ENCODE assay signal across 10 cellular contexts in the genomic region with DNA sequence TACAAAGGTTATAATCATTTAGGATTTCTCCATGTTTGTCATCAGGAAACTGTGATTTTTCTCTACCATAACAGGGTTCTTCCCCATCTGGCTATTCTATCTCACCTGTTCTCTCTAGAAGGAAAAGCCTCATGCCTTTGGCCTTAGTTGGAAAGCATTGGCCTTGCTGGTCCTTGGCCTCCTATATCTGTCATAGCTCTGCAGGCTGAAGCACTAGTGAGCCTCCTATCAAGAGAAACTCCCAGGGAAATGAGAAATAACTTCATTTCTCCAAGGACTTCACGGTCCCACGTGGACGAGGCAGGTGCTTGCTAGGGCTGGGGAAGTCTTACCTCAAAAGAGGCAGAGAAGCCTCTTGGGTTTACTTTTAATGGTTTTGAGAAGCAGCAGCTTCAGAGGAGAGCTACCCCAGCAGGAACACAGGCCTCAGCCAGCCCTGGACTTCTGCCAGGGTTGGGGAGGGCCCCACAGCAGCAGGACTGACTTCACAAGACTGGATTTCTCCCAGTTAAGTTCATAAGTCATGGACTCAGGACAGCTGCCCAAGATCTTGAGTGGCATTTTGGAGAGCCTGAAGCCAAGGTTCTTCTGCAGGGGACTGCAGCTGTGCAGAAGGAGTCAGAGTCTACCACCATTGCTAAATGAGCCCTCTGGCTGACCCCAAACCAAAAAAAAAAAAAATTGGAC. TPM values are rescaled to one million over a fixed set of nuclear protein-coding genes. Genes with fewer than 3 reads are reported as not detected.
DNase-seq lines count a peak whose midpoint lies in the region; ATAC-seq and TF ChIP-seq lines count a peak whose summit lies in the region.
"Had no signal": no experiment of that assay in that cellular context is flagged by ENCODE, and none has a peak within 500 bp of the region (broad histone marks: within the 10 kb centered on the region; RNA-seq: fewer than 3 reads in every experiment).

No MANE protein-coding gene starts in this region.

- H4K20me1 ChIP-seq in hepatocyte (ENCODE audit: insufficient read depth, poor library complexity, severe bottlenecking): no peaks in the 10 kb centered on the region

- TF ChIP-seq CTCF in brain (conservative IDR thresholded peaks at IDR 0.05) (no peak), hepatocyte (IDR thresholded peaks at IDR 0.05; ENCODE audit: poor library complexity) (no peak), glutamatergic neuron (IDR thresholded peaks at IDR 0.05; ENCODE audit: partially characterized antibody, unreplicated experiment) (no peak)

- no peak overlapping the region for H3K4me3 ChIP-seq in hepatocyte

- H3K4me1 ChIP-seq in hepatocyte (ENCODE audit: insufficient read depth): peaks cover 22% of the 10 kb centered on the region

- no peak overlapping the region for H2AFZ ChIP-seq in hepatocyte

- H3K9me2 ChIP-seq in hepatocyte (replicated peaks; ENCODE audit: insufficient read depth): no peaks in the 10 kb centered on the region

- H3K36me3 ChIP-seq in hepatocyte (replicated peaks; ENCODE audit: insufficient read depth, low read depth): no peaks in the 10 kb centered on the region

- no peaks in the 10 kb centered on the region for H3K79me2 ChIP-seq in hepatocyte

- WGBS in hepatocyte (ENCODE audit: low lambda C conversion rate, missing lambda C conversion rate): 81% methylated on average over 3 of the region's 3 CpGs

- peak; percentile 32 for DNase-seq in GM04504 (ENCODE audit: low read depth)
- DNase-seq in hepatocyte (ENCODE audit: low spot score): peak; percentile 71
- DNase-seq in sciatic nerve (ENCODE audit: low spot score): peak; percentile 78
- no peak for DNase-seq in T-helper 1 cell
- no peak for DNase-seq in glutamatergic neuron
- DNase-seq in germinal center (ENCODE audit: low spot score): no peak
- no peak for DNase-seq in RKO (ENCODE audit: low spot score)
- DNase-seq: activated gamma-delta T cell treated with Interleukin-2 at 50 U/mL for 16 hours, NCI-H1694 had no signal

- H3K4me3 Mint-ChIP-seq in brain (peak overlapping the region in 1 of 5 experiments; percentile 18), glutamatergic neuron (ENCODE audit: unreplicated experiment) (no peak overlapping the region)

- ATAC-seq in sciatic nerve: peak; percentile 88

- H3K9me3 Mint-ChIP-seq in brain (no peaks in the 10 kb centered on the region), glutamatergic neuron (ENCODE audit: unreplicated experiment) (no peaks in the 10 kb centered on the region)

- no peaks in the 10 kb centered on the region for H3K9me3 ChIP-seq in hepatocyte (ENCODE audit: low read depth)

- intact Hi-C loops in sciatic nerve (cut with DNase I): no loop called here

- H3K36me3 Mint-ChIP-seq in brain (peaks cover 5% of the 10 kb centered on the region), glutamatergic neuron (ENCODE audit: unreplicated experiment) (no peaks in the 10 kb centered on the region)

- H3K27me3 Mint-ChIP-seq in brain (no peaks in the 10 kb centered on the region), glutamatergic neuron (ENCODE audit: unreplicated experiment) (no peaks in the 10 kb centered on the region)

- H3K27me3 ChIP-seq in hepatocyte: no peaks in the 10 kb centered on the region

- peak overlapping the region; percentile 2 for H3K4me2 ChIP-seq in hepatocyte

- H3K27ac Mint-ChIP-seq in brain: peak overlapping the region in 3 of 5 experiments; percentile 28 to 92 (median 87)
- H3K27ac Mint-ChIP-seq in glutamatergic neuron (ENCODE audit: unreplicated experiment): no peak overlapping the region

- peaks cover 37% of the 10 kb centered on the region for H3K4me1 Mint-ChIP-seq in brain
- H3K4me1 Mint-ChIP-seq in glutamatergic neuron (ENCODE audit: low read depth, unreplicated experiment): no peaks in the 10 kb centered on the region

- peak overlapping the region; percentile 59 for H3K27ac ChIP-seq in hepatocyte

RNA-seq across cellular contexts. Expression of a gene that starts 15.8 kb away (rescaled TPM):
- 164 TPM for polyA plus RNA-seq in brain (ENCODE audit: insufficient read depth, low read depth, low replicate concordance)
- 149 and 186 TPM in 2 replicates for total RNA-seq in hepatocyte
- polyA plus RNA-seq in hepatocyte: 85.7 and 120 TPM in 2 replicates
- 17.0 TPM for total RNA-seq in sciatic nerve
- 83.3 TPM for total RNA-seq in glutamatergic neuron (ENCODE audit: unreplicated experiment)

RNA-seq across cellular contexts. Expression of a gene that starts 45.2 kb away (rescaled TPM):
- polyA plus RNA-seq in brain (ENCODE audit: insufficient read depth, low read depth, low replicate concordance): 16.7 TPM
- 14.7 and 17.2 TPM in 2 replicates for total RNA-seq in hepatocyte
- polyA plus RNA-seq in hepatocyte: 8.1 and 8.2 TPM in 2 replicates
- 19.8 TPM for total RNA-seq in sciatic nerve
- 29.7 TPM for total RNA-seq in glutamatergic neuron (ENCODE audit: unreplicated experiment)

Comparison
In these comparisons a context has a peak if more than half of its experiments do, and no peak if none do; other contexts are left out.
1. DNase-seq: peak in GM04504 (single experiment), hepatocyte (single experiment) and sciatic nerve (single experiment); none in T-helper 1 cell (0 of 5), glutamatergic neuron (single experiment), germinal center (single experiment) and RKO (single experiment).